ENCODE assay signal across 19 cellular contexts in the genomic region with DNA sequence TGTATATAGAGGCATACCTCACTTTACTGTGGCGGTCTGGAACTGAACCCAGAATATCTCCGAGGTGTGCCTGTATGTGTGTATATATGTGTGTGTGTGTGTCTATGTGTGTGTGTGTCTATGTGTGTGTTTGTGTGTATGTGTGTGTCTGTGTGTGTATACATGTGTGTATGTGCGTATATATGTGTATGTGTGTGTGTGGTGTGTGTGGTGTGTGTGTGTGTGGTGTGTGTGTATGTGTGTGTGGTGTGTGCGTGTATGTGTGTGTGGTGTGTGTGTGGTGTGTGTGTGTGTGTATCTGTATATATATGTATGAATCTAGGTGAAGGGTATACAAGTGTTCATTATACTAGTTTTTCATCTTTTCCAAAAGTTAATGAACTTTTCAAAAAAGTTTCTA.
"Had no signal": no experiment of that assay in that cellular context is flagged by ENCODE, and none has a peak within 500 bp of the region (broad histone marks: within the 10 kb centered on the region; RNA-seq: fewer than 3 reads in every experiment).

No MANE protein-coding gene starts in this region.

- H2AFZ ChIP-seq: hepatocyte had no signal

- H3K4me3 ChIP-seq: ascending aorta, hepatocyte, smooth muscle cell, tibial nerve had no signal

- H3K36me3 ChIP-seq: ascending aorta had no signal

- H3K27ac Mint-ChIP-seq: activated CD8-positive, alpha-beta memory T cell treated with anti-CD3 and anti-CD28 coated beads, Interleukin-2, amount 10 ng/mL, durations not matched to agents 7 days and 5 days; activated naive CD4-positive, alpha-beta T cell treated with anti-CD3 and anti-CD28 coated beads for 36 hours; activated naive CD8-positive, alpha-beta T cell treated with anti-CD3 and anti-CD28 coated beads, Interleukin-2, amount 50 U/mL, for 24 hours; activated T-helper 2 cell treated with anti-CD3 and anti-CD28 coated beads, Interferon-gamma antibody, Interleukin-2, Interleukin-4, amounts not matched to agents 10 μg/mL and 5 μg/mL and 100 μg/mL, durations not matched to agents 14 hours and 24 hours and 36 hours; endodermal cell; progenitor cell of endocrine pancreas had no signal

- H3K4me3 Mint-ChIP-seq: activated CD8-positive, alpha-beta memory T cell treated with anti-CD3 and anti-CD28 coated beads, Interleukin-2, amount 10 ng/mL, durations not matched to agents 7 days and 5 days; activated naive CD4-positive, alpha-beta T cell treated with anti-CD3 and anti-CD28 coated beads for 36 hours; activated naive CD8-positive, alpha-beta T cell treated with anti-CD3 and anti-CD28 coated beads, Interleukin-2, amount 50 U/mL, for 24 hours; endodermal cell had no signal

- H3K4me2 ChIP-seq: hepatocyte, smooth muscle cell had no signal

- ATAC-seq: activated CD8-positive, alpha-beta memory T cell treated with anti-CD3 and anti-CD28 coated beads, Interleukin-2, amount 10 ng/mL, durations not matched to agents 7 days and 5 days; activated naive CD8-positive, alpha-beta T cell treated with anti-CD3 and anti-CD28 coated beads, Interleukin-2, amount 50 U/mL, for 24 hours; left lobe of liver; right cardiac atrium had no signal

- H3K9me3 ChIP-seq: ascending aorta, tibial nerve had no signal

- DNase-seq: activated CD4-positive, alpha-beta T cell treated with anti-CD3 and anti-CD28 coated beads, Interleukin-2, amount 50 U/mL, for 48 hours; activated CD4-positive, CD25-positive, alpha-beta regulatory T cell treated with anti-CD3 and anti-CD28 coated beads, Interleukin-2, amount 50 U/mL, for 72 hours; activated CD8-positive, alpha-beta memory T cell treated with anti-CD3 and anti-CD28 coated beads, Interleukin-2, amount 10 ng/mL, durations not matched to agents 7 days and 5 days; activated naive CD4-positive, alpha-beta T cell treated with anti-CD3 and anti-CD28 coated beads for 36 hours; activated naive CD8-positive, alpha-beta T cell treated with anti-CD3 and anti-CD28 coated beads, Interleukin-2, amount 50 U/mL, for 24 hours; activated T-cell treated with anti-CD3 and anti-CD28 coated beads, Interleukin-2, amount 50 U/mL, for 1 hour; right cardiac atrium; stimulated activated CD4-positive, alpha-beta T cell treated with anti-CD3 and anti-CD28 coated beads, Interleukin-4, amount 100 ng/mL, for 4 hours; stimulated activated CD8-positive, alpha-beta memory T cell treated with anti-CD3 and anti-CD28 coated beads, Interleukin-4, amount 100 ng/mL, for 48 hours; stimulated activated naive CD4-positive, alpha-beta T cell treated with Interleukin-2 at 50 U/mL for 16 hours; T-helper 9 cell had no signal

- H3K27me3 Mint-ChIP-seq: activated CD8-positive, alpha-beta memory T cell treated with anti-CD3 and anti-CD28 coated beads, Interleukin-2, amount 10 ng/mL, durations not matched to agents 7 days and 5 days; activated naive CD8-positive, alpha-beta T cell treated with anti-CD3 and anti-CD28 coated beads, Interleukin-2, amount 50 U/mL, for 24 hours; progenitor cell of endocrine pancreas had no signal

- H3K79me2 ChIP-seq: hepatocyte had no signal

- H3K27me3 ChIP-seq: ascending aorta, hepatocyte, tibial nerve had no signal

- H3K9me3 Mint-ChIP-seq: activated naive CD4-positive, alpha-beta T cell treated with anti-CD3 and anti-CD28 coated beads for 36 hours; activated naive CD8-positive, alpha-beta T cell treated with anti-CD3 and anti-CD28 coated beads, Interleukin-2, amount 50 U/mL, for 24 hours; activated T-helper 2 cell treated with anti-CD3 and anti-CD28 coated beads, Interferon-gamma antibody, Interleukin-2, Interleukin-4, amounts not matched to agents 10 μg/mL and 5 μg/mL and 100 μg/mL, durations not matched to agents 14 hours and 24 hours and 36 hours; endodermal cell had no signal

- H3K27ac ChIP-seq: ascending aorta, hepatocyte, tibial nerve had no signal
